Comparison of ENCODE assay signal across 1 cellular context in genomic region chr1:185646202-185646683, GRCh38.
TF ChIP-seq lines count a peak whose summit lies in the region.

No MANE protein-coding gene starts in this region.

TF ChIP-seq in HEK293, 187 proteins besides CTCF, POLR2A, EP300 and RAD21 (continued from another document and continues in another):
- TF ChIP-seq ZSCAN5A (tag by site-specific recombination; IDR thresholded peaks at IDR 0.05), result no peak
- no peak for TF ChIP-seq OVOL3 (tag by site-specific recombination; IDR thresholded peaks at IDR 0.05)
- TF ChIP-seq ZNF394 (tag by site-specific recombination; IDR thresholded peaks at IDR 0.05; ENCODE audit: borderline replicate concordance), result no peak
- TF ChIP-seq ZNF433 (tag by site-specific recombination; IDR thresholded peaks at IDR 0.05; ENCODE audit: low read depth), result no peak
- no peak for TF ChIP-seq BCL11B (tag by site-specific recombination; IDR thresholded peaks at IDR 0.05; ENCODE audit: low read depth)
- no peak for TF ChIP-seq ZNF132 (tag by site-specific recombination; IDR thresholded peaks at IDR 0.05; ENCODE audit: borderline replicate concordance)
- no peak for TF ChIP-seq KLF8 (tag by site-specific recombination; IDR thresholded peaks at IDR 0.05)
- no peak for TF ChIP-seq REPIN1 (tag by site-specific recombination; IDR thresholded peaks at IDR 0.05; ENCODE audit: low read depth)
- no peak for TF ChIP-seq ZBTB11 (tag by site-specific recombination; conservative IDR thresholded peaks at IDR 0.05; ENCODE audit: low read depth)
- no peak for TF ChIP-seq WT1 (tag by site-specific recombination; IDR thresholded peaks at IDR 0.05)
- TF ChIP-seq ZNF777 (tag by site-specific recombination; IDR thresholded peaks at IDR 0.05; ENCODE audit: borderline replicate concordance), result no peak
- TF ChIP-seq ZNF221 (tag by site-specific recombination; IDR thresholded peaks at IDR 0.05; ENCODE audit: borderline replicate concordance), result no peak
- TF ChIP-seq SCRT1 (tag by site-specific recombination; IDR thresholded peaks at IDR 0.05; ENCODE audit: borderline replicate concordance), result no peak
- no peak for TF ChIP-seq ZNF571 (tag by site-specific recombination; IDR thresholded peaks at IDR 0.05)
- no peak for TF ChIP-seq ZNF362 (tag by site-specific recombination; IDR thresholded peaks at IDR 0.05)
- TF ChIP-seq ZNF580 (tag by site-specific recombination; IDR thresholded peaks at IDR 0.05), result 0 out of 2 replicates have a peak, but pooled peaks have one; percentile 12
- no peak for TF ChIP-seq ZNF2 (tag by site-specific recombination; IDR thresholded peaks at IDR 0.05)
- no peak for TF ChIP-seq ZIC2 (tag by site-specific recombination; IDR thresholded peaks at IDR 0.05)
- TF ChIP-seq ZNF473 (tag by site-specific recombination; IDR thresholded peaks at IDR 0.05), result no peak
- no peak for TF ChIP-seq PATZ1 (tag by site-specific recombination; IDR thresholded peaks at IDR 0.05)
- TF ChIP-seq ZBTB6 (tag by site-specific recombination; IDR thresholded peaks at IDR 0.05), result no peak
- TF ChIP-seq ZNF366 (tag by site-specific recombination; conservative IDR thresholded peaks at IDR 0.05), result no peak
- TF ChIP-seq ZNF626 (tag by site-specific recombination; IDR thresholded peaks at IDR 0.05), result no peak
- no peak for TF ChIP-seq ZBTB20 (tag by site-specific recombination; IDR thresholded peaks at IDR 0.05)
- peak; percentile 50; the same call in 1 of the 2 replicates for TF ChIP-seq GLIS1 (tag by site-specific recombination; IDR thresholded peaks at IDR 0.05)
- TF ChIP-seq MZF1 (tag by site-specific recombination; IDR thresholded peaks at IDR 0.05; ENCODE audit: borderline replicate concordance), result no peak
- TF ChIP-seq ZNF341 (tag by site-specific recombination; IDR thresholded peaks at IDR 0.05; ENCODE audit: low read depth), result no peak; the same call in 1 of the 2 replicates
- no peak for TF ChIP-seq RBAK (tag by site-specific recombination; IDR thresholded peaks at IDR 0.05)
- TF ChIP-seq HIC1 (tag by site-specific recombination; IDR thresholded peaks at IDR 0.05), result peak; percentile 34; the same call in 1 of the 2 replicates
- no peak for TF ChIP-seq ZNF510 (tag by site-specific recombination; IDR thresholded peaks at IDR 0.05; ENCODE audit: insufficient replicate concordance)
- TF ChIP-seq KLF10 (tag by site-specific recombination; IDR thresholded peaks at IDR 0.05), result no peak
- TF ChIP-seq HOXD13 (CRISPR knock-in tag; IDR thresholded peaks at IDR 0.05; ENCODE audit: borderline replicate concordance), result 0 out of 2 replicates have a peak, but pooled peaks have one; percentile 70
- no peak for TF ChIP-seq ZNF302 (tag by site-specific recombination; IDR thresholded peaks at IDR 0.05; ENCODE audit: low read depth)
- TF ChIP-seq ZNF175 (tag by site-specific recombination; IDR thresholded peaks at IDR 0.05), result no peak
- TF ChIP-seq ZBTB17 (tag by site-specific recombination; IDR thresholded peaks at IDR 0.05), result peak; percentile 56; the same call in 1 of the 2 replicates
- TF ChIP-seq ZNF560 (tag by site-specific recombination; IDR thresholded peaks at IDR 0.05; ENCODE audit: borderline replicate concordance), result no peak
- no peak for TF ChIP-seq PBX3 (CRISPR knock-in tag; IDR thresholded peaks at IDR 0.05)
- no peak for TF ChIP-seq ZNF121 (tag by site-specific recombination; IDR thresholded peaks at IDR 0.05)
- TF ChIP-seq EGR2 (tag by site-specific recombination; IDR thresholded peaks at IDR 0.05; ENCODE audit: low read depth), result no peak
- TF ChIP-seq ZNF16 (tag by site-specific recombination; IDR thresholded peaks at IDR 0.05; ENCODE audit: low read depth), result no peak
- no peak for TF ChIP-seq ZNF19 (tag by site-specific recombination; IDR thresholded peaks at IDR 0.05; ENCODE audit: low read depth)
- no peak; the same call in 1 of the 2 replicates for TF ChIP-seq ZNF423 (tag by site-specific recombination; IDR thresholded peaks at IDR 0.05)
- TF ChIP-seq ZNF707 (tag by site-specific recombination; IDR thresholded peaks at IDR 0.05), result no peak
- no peak for TF ChIP-seq ZNF785 (tag by site-specific recombination; IDR thresholded peaks at IDR 0.05)
- no peak for TF ChIP-seq ZFP37 (tag by site-specific recombination; IDR thresholded peaks at IDR 0.05)
- TF ChIP-seq BCL6B (tag by site-specific recombination; IDR thresholded peaks at IDR 0.05), result no peak
- TF ChIP-seq ZNF223 (tag by site-specific recombination; IDR thresholded peaks at IDR 0.05), result no peak
- TF ChIP-seq ZEB2 (tag by site-specific recombination; IDR thresholded peaks at IDR 0.05), result 0 out of 2 replicates have a peak, but pooled peaks have one; percentile 22
- TF ChIP-seq ZNF548 (tag by site-specific recombination; IDR thresholded peaks at IDR 0.05), result no peak
- no peak for TF ChIP-seq ZFP69B (tag by site-specific recombination; IDR thresholded peaks at IDR 0.05)
- no peak for TF ChIP-seq SP2 (tag by site-specific recombination; IDR thresholded peaks at IDR 0.05)
- TF ChIP-seq ZBTB7A (tag by site-specific recombination; IDR thresholded peaks at IDR 0.05; ENCODE audit: low read depth), result no peak
- TF ChIP-seq ZNF18 (tag by site-specific recombination; IDR thresholded peaks at IDR 0.05), result no peak
- TF ChIP-seq ZNF138 (tag by site-specific recombination; IDR thresholded peaks at IDR 0.05; ENCODE audit: borderline replicate concordance), result no peak
- no peak for TF ChIP-seq ZNF791 (tag by site-specific recombination; IDR thresholded peaks at IDR 0.05)
